In the genomic region with DNA sequence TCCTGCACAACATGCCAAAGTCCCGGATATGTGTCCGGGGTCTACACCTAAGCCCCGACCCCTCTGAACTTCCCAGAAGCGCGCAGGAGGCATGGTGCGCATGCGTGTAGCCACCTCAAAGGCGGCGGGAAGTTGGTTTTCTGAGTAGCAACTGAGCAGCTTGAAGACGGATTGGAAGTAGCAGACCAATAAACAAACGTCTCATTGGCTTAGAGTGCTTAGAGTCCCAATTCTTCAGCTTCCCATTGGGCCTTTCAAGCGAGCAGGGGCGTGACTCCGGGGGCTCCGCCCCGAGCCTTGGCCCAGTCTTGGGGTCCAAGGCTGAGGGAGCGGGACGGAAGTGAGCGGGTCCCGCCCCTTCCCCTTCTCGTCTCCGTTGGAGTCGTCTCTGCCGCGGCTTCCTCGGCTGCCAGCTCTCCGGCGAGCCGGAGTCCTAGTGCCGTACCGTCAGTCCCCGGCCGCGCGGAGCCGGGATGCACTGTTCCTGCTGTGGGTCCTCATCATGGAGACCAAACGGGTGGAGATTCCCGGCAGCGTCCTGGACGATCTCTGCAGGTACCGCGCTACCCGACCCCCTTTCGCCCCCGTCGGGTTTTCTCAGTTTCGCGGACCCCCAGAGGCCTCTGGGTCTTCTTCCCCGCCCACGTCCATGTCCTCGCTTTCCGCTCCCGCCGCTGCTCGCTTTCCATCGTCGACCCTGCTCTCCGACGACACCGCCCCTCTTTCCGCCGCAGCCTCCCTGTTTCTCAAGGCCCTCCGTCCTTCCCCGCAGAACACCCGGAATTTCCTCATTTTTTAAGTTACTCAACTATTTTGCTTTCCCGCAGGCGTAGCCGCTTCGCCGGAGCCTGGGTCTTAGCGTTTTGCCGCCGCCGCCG, we compare ENCODE assay signal across 8 cellular contexts. TPM values are rescaled to one million over a fixed set of nuclear protein-coding genes. Genes with fewer than 3 reads are reported as not detected.
DNase-seq lines count a peak whose midpoint lies in the region; ATAC-seq, FAIRE-seq and TF ChIP-seq lines count a peak whose summit lies in the region.

A gene (plus strand): TSS at position 367 of the 878 bp plus-strand sequence. CDS start 136 bp downstream, at position 503.

- H3K27ac ChIP-seq in adrenal gland (peak within 1 kb of the TSS; percentile 63 to 94 (median 86)), trophoblast cell (ENCODE audit: low read depth, low read length) (peak within 1 kb of the TSS; percentile 91), transverse colon (peak within 1 kb of the TSS; percentile 91 to 96 (median 93))

- no peak for TF ChIP-seq EP300 in transverse colon (IDR thresholded peaks at IDR 0.05; ENCODE audit: low read depth)

- peak within 1 kb of the TSS; percentile 98 for H3K9ac ChIP-seq in trophoblast cell (ENCODE audit: low read length)

- H3K79me2 ChIP-seq in trophoblast cell (ENCODE audit: control insufficient read depth, insufficient read depth, low read length, poor library complexity), result peaks cover 16% of the 10 kb centered on the region

- peaks cover 12% of the 10 kb centered on the region for H3K79me1 ChIP-seq in trophoblast cell (ENCODE audit: low read length)

- H2BK120ac ChIP-seq in trophoblast cell (ENCODE audit: insufficient read depth, low read length, poor library complexity), result peak within 1 kb of the TSS; percentile 61

- peak within 1 kb of the TSS; percentile 98 for H4K8ac ChIP-seq in trophoblast cell (ENCODE audit: low read depth, low read length)

- H2BK5ac ChIP-seq in trophoblast cell (ENCODE audit: low read depth, low read length, poor library complexity), result peak within 1 kb of the TSS; percentile 59

- 0 to 1% (median 0%) methylated on average over 37 to 75 of the region's 75 CpGs for WGBS in adrenal gland, 4 donors
- no CpG with 5 or more reads among the region's 75 CpGs for WGBS in trophoblast cell (ENCODE audit: extremely low coverage, insufficient coverage, insufficient read length)
- 1% methylated on average over 35 to 71 of the region's 75 CpGs for WGBS in transverse colon (ENCODE audit: low coverage in 1 of 2), 2 donors

- peak within 1 kb of the TSS; percentile 68 to 93 (median 82) for H3K4me3 ChIP-seq in adrenal gland
- peak within 1 kb of the TSS; percentile 97 for H3K4me3 ChIP-seq in trophoblast cell (ENCODE audit: low read depth, low read length)
- H3K4me3 ChIP-seq in transverse colon, result peak within 1 kb of the TSS; percentile 72 to 99 (median 86)

- H3K4me2 ChIP-seq in trophoblast cell (ENCODE audit: low read length), result peak within 1 kb of the TSS; percentile 87

- H3K4ac ChIP-seq in trophoblast cell (ENCODE audit: low read depth, low read length), result peak within 1 kb of the TSS; percentile 81

- peak within 1 kb of the TSS; percentile 92 for H3K18ac ChIP-seq in trophoblast cell (ENCODE audit: low read length)

- H3K36me3 ChIP-seq in adrenal gland (replicated peaks in 1 of 2), result no peaks in the 10 kb centered on the region
- peaks cover 0 to 2% of the 10 kb centered on the region in 2 experiments for H3K36me3 ChIP-seq in trophoblast cell (ENCODE audit: control insufficient read depth in 1 of 2, insufficient read depth in 2 of 2, low read length in 2 of 2)
- no peaks in the 10 kb centered on the region for H3K36me3 ChIP-seq in transverse colon

- H2AK5ac ChIP-seq in trophoblast cell (ENCODE audit: low read length), result peak within 1 kb of the TSS; percentile 24

- peak within 1 kb of the TSS; percentile 89 for H4K91ac ChIP-seq in trophoblast cell (ENCODE audit: low read depth, low read length)

- H3K23ac ChIP-seq in trophoblast cell (ENCODE audit: low read length), result no peak within 1 kb of the TSS

- H3K9me3 ChIP-seq in adrenal gland (replicated peaks in 1 of 3) (no peaks in the 10 kb centered on the region), trophoblast cell (ENCODE audit: insufficient read depth, low read depth, low read length) (no peaks in the 10 kb centered on the region), transverse colon (no peaks in the 10 kb centered on the region)

- no peak within 1 kb of the TSS for H2BK12ac ChIP-seq in trophoblast cell (ENCODE audit: low read length)

- ATAC-seq in HG02852 (IDR thresholded peaks at IDR 0.05; ENCODE audit: unreplicated experiment), result peak; percentile 96

- TF ChIP-seq POLR2A in GM12892 (IDR thresholded peaks at IDR 0.05; ENCODE audit: low read depth, low read length), result peak; percentile 96
- TF ChIP-seq POLR2A in adrenal gland (IDR thresholded peaks at IDR 0.05), result peak; percentile 81 to 84
- peak; percentile 83 for TF ChIP-seq POLR2A in transverse colon (IDR thresholded peaks at IDR 0.05)

- FAIRE-seq in GM12892 (lab: Jason Lieb, UNC), result peak; percentile 99

- H2AFZ ChIP-seq in trophoblast cell (ENCODE audit: insufficient read depth, low read length, poor library complexity), result peak within 1 kb of the TSS; percentile 80

- H3K4me1 ChIP-seq in adrenal gland (replicated peaks in 1 of 2) (peaks cover 10 to 29% of the 10 kb centered on the region in 2 donors), trophoblast cell (ENCODE audit: control insufficient read depth in 1 of 2, insufficient read depth in 2 of 2, low read length in 2 of 2) (peaks cover 5 to 8% of the 10 kb centered on the region in 2 experiments), transverse colon (peaks cover 5 to 25% (median 15%) of the 10 kb centered on the region in 4 donors)

- no peak for TF ChIP-seq CTCF in adrenal gland (IDR thresholded peaks at IDR 0.05)
- TF ChIP-seq CTCF in transverse colon (IDR thresholded peaks at IDR 0.05), result peak in 1 of 5 experiments; percentile 12

- intact Hi-C loops in adrenal gland (cut with DNase I) (no loop called here), cardiac septum (cut with DNase I) (loop anchor here (1.0 kb wide), 1 partner anchor 55 kb away; no protein-coding TSS in a partner anchor), transverse colon (cut with DNase I; ENCODE audit: low total_unique reads) (no loop called here)

- peak within 1 kb of the TSS; percentile 75 for H4K12ac ChIP-seq in trophoblast cell (ENCODE audit: low read depth, low read length)

- DNase-seq in GM12892 (ENCODE audit: insufficient read length) (peak; percentile 84), NCI-H146 (lab: John Stamatoyannopoulos, UW) (peak; percentile 99), T-helper 1 cell (peak; percentile 88 to 100 (median 91)), adrenal gland (peak; percentile 93 to 97 (median 96)), cardiac septum (ENCODE audit: low spot score) (peak; percentile 97), trophoblast cell (peak; percentile 97 to 99), transverse colon (peak; percentile 95)

- H3K14ac ChIP-seq in trophoblast cell (ENCODE audit: low read length), result peak within 1 kb of the TSS; percentile 76

- in situ Hi-C loops in transverse colon (cut with MboI; ENCODE audit: low pct_ligation_motif_present in 1 of 4, low pct_unique_long_range_greater_than_20kb in 1 of 4, low sequenced_read_pairs in 3 of 4), result loop anchor here in 3 of 4 donors (25.0 kb wide), 2 partner anchors 536 to 636 kb away; a partner anchor contains a TSS

- H3K27me3 ChIP-seq in adrenal gland, result no peaks in the 10 kb centered on the region
- H3K27me3 ChIP-seq in trophoblast cell (ENCODE audit: insufficient read depth, low read length), result no peaks in the 10 kb centered on the region
- H3K27me3 ChIP-seq in transverse colon, result no peaks in the 10 kb centered on the region

RNA-seq across cellular contexts. Expression of the gene that starts here (rescaled TPM):
- polyA plus RNA-seq in GM12892 (2012; ENCODE audit: missing spikeins), result 29.5 TPM
- total RNA-seq in adrenal gland (10 to 100 TPM; 17.5 to 50.4 (median 44.3) TPM), cardiac septum (21.8 TPM), transverse colon (10 to 100 TPM; 11.6 to 27.8 (median 20.7) TPM)
- polyA plus RNA-seq in adrenal gland, result 1 to 10 TPM; 7.0 to 9.9 (median 7.2) TPM
- 52.1 and 52.8 TPM in 2 replicates for polyA plus RNA-seq in trophoblast cell (2013)

Comparison
In these comparisons a context has a peak if more than half of its experiments do, and no peak if none do; other contexts are left out.
1. Peak in every context shown above with its lines: DNase-seq, ATAC-seq, H3K4me3 ChIP-seq and H3K27ac ChIP-seq.